ENCODE assay signal across 8 cellular contexts in the genomic region with DNA sequence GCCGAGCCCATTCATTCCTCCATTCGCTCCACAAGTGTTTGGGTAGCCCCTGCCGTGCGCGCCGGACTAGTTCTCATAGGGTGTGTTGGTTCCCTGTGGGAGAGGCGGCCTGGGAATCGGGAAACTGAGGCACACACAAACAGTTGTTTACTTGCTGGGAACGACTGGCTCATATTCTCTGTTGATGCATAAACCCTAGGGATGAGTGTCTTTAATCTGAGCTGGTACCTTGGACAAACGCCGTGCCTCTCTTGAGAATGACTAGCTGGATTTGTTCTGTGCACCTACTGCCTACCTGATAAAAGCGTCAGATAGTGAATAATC. TPM values are rescaled to one million over a fixed set of nuclear protein-coding genes. Genes with fewer than 3 reads are reported as not detected.
A peak's percentile ranks its signal among the peaks of the same experiment; 100 is the strongest.
DNase-seq lines count a peak whose midpoint lies in the region; ATAC-seq and TF ChIP-seq lines count a peak whose summit lies in the region.

No MANE protein-coding gene starts in this region.

- H4K5ac ChIP-seq in H9 (ENCODE audit: insufficient read length, low read depth, low read length) = no peak overlapping the region

- intact Hi-C loops in left ventricle myocardium superior (cut with micrococcal nuclease) = no loop called here

- no peaks in the 10 kb centered on the region for H3F3A ChIP-seq in smooth muscle cell (ENCODE audit: low read depth)

- H3K4ac ChIP-seq in H9 (ENCODE audit: low read depth, low read length) = no peak overlapping the region

- no peaks in the 10 kb centered on the region for H3K9me3 ChIP-seq in smooth muscle cell (replicated peaks; ENCODE audit: low read depth)
- H3K9me3 ChIP-seq in H9 (ENCODE audit: control insufficient read depth, low read depth, low read length) = no peaks in the 10 kb centered on the region

- H3K23ac ChIP-seq in H9 (ENCODE audit: insufficient read length, low read depth, low read length) = no peak overlapping the region

- H3K27ac Mint-ChIP-seq in activated naive CD8-positive, alpha-beta T cell = peak overlapping the region; percentile 92
- no peak overlapping the region for H3K27ac Mint-ChIP-seq in H9

- H3K14ac ChIP-seq in H9 (ENCODE audit: insufficient read depth, low read length) = no peak overlapping the region

- H3K4me2 ChIP-seq in smooth muscle cell (peak overlapping the region; percentile 84), H9 (ENCODE audit: insufficient read depth, insufficient read length, low read length) (no peak overlapping the region)

- H3K79me2 ChIP-seq in smooth muscle cell (ENCODE audit: low read depth) (no peaks in the 10 kb centered on the region), H9 (ENCODE audit: insufficient read depth, low read length) (no peaks in the 10 kb centered on the region)

- H3K27me3 ChIP-seq in smooth muscle cell (ENCODE audit: low read depth) (no peaks in the 10 kb centered on the region), H9 (ENCODE audit: insufficient read depth, low read length) (no peaks in the 10 kb centered on the region)

- H3K79me1 ChIP-seq in H9 (ENCODE audit: insufficient read depth, low read depth, low read length, poor library complexity, severe bottlenecking) = no peaks in the 10 kb centered on the region

- H3K4me1 ChIP-seq in smooth muscle cell (ENCODE audit: low read depth) (no peaks in the 10 kb centered on the region), H9 (ENCODE audit: insufficient read depth, low read length) (no peaks in the 10 kb centered on the region)

- H2BK5ac ChIP-seq in H9 (ENCODE audit: insufficient read length, low read length) = no peak overlapping the region

- DNase-seq in GM12865 (ENCODE audit: low read depth) = no peak
- DNase-seq in left ventricle myocardium superior = no peak
- no peak for DNase-seq in smooth muscle cell (lab: John Stamatoyannopoulos, UW; ENCODE audit: unreplicated experiment)
- DNase-seq in stimulated activated CD4-positive, alpha-beta T cell treated with anti-CD3 and anti-CD28 coated beads, Interleukin-4, amount 100 ng/mL, for 24 hours = no peak
- no peak for DNase-seq in SHP77 treated with DMSO at 0.1 percent for 48 hours (lab: John Stamatoyannopoulos, UW)
- DNase-seq in amniotic stem cell (lab: John Stamatoyannopoulos, UW) = no peak
- DNase-seq in H9 = no peak

- TF ChIP-seq CTCF in GM12865 (IDR thresholded peaks at IDR 0.05; ENCODE audit: insufficient read depth, low read depth, low read length, missing control alignments) (no peak), smooth muscle cell (IDR thresholded peaks at IDR 0.05; ENCODE audit: borderline replicate concordance, insufficient read depth, poor library complexity, severe bottlenecking) (no peak), H9 (conservative IDR thresholded peaks at IDR 0.05) (no peak)

- peaks cover 3% of the 10 kb centered on the region for H3K36me3 Mint-ChIP-seq in activated naive CD8-positive, alpha-beta T cell
- H3K36me3 Mint-ChIP-seq in H9 (ENCODE audit: insufficient read depth in 1 of 3, low read depth in 3 of 3) = no peaks in the 10 kb centered on the region

- H3K18ac ChIP-seq in H9 (ENCODE audit: insufficient read length, low read depth, low read length) = no peak overlapping the region

- H3K9ac ChIP-seq in smooth muscle cell (ENCODE audit: low read depth) (no peak overlapping the region), H9 (ENCODE audit: extremely low read depth, insufficient read length, low read length) (no peak overlapping the region)

- H4K20me1 ChIP-seq in smooth muscle cell (ENCODE audit: low read depth) (no peaks in the 10 kb centered on the region), H9 (ENCODE audit: control insufficient read depth, insufficient read depth, insufficient read length) (no peaks in the 10 kb centered on the region)

- H3K4me3 Mint-ChIP-seq in activated naive CD8-positive, alpha-beta T cell = peak overlapping the region; percentile 89
- no peak overlapping the region for H3K4me3 Mint-ChIP-seq in H9

- no peak overlapping the region for H3T11ph ChIP-seq in H9 (ENCODE audit: low read length)

- 80% methylated on average over 11 of the region's 12 CpGs for WGBS in smooth muscle cell (ENCODE audit: low lambda C conversion rate)
- WGBS in H9 (ENCODE audit: extremely low coverage, insufficient read length, low lambda C conversion rate) = no CpG with 5 or more reads among the region's 12 CpGs

- H2BK120ac ChIP-seq in H9 (ENCODE audit: low read depth, low read length, poor library complexity, severe bottlenecking) = no peak overlapping the region

- H4K91ac ChIP-seq in H9 (ENCODE audit: insufficient read length, low read depth, low read length) = no peak overlapping the region

- H4K8ac ChIP-seq in H9 (replicated peaks; ENCODE audit: insufficient read length, low read depth, low read length) = no peak overlapping the region

- H3K4me3 ChIP-seq in GM12865 (ENCODE audit: low read depth, low read length) (peak overlapping the region; percentile 79), smooth muscle cell (peak overlapping the region; percentile 47)

- H3K4me1 Mint-ChIP-seq in activated naive CD8-positive, alpha-beta T cell (ENCODE audit: low read depth) = peaks cover 32% of the 10 kb centered on the region
- H3K4me1 Mint-ChIP-seq in H9 = 0 out of 4 replicates have a peak, but pooled peaks cover 2% of the 10 kb centered on the region in 2 experiments

- H3K23me2 ChIP-seq in H9 (ENCODE audit: insufficient read length, low read depth, low read length, poor library complexity, severe bottlenecking) = peaks cover 4% of the 10 kb centered on the region

- no peak overlapping the region for H3K56ac ChIP-seq in H9 (ENCODE audit: insufficient read length, low read depth, low read length)

- H3K9me3 Mint-ChIP-seq in activated naive CD8-positive, alpha-beta T cell (ENCODE audit: low read depth) = no peaks in the 10 kb centered on the region
- no peaks in the 10 kb centered on the region for H3K9me3 Mint-ChIP-seq in H9

- no peak overlapping the region for H2BK20ac ChIP-seq in H9 (ENCODE audit: low read depth, low read length, poor library complexity, severe bottlenecking)

- peak; percentile 1 for ATAC-seq in left ventricle myocardium superior

- no peaks in the 10 kb centered on the region for H3K36me3 ChIP-seq in smooth muscle cell (ENCODE audit: low read depth)

- H2BK15ac ChIP-seq in H9 (ENCODE audit: low read depth, low read length) = no peak overlapping the region

- no peaks in the 10 kb centered on the region for H3K27me3 Mint-ChIP-seq in activated naive CD8-positive, alpha-beta T cell
- no peaks in the 10 kb centered on the region; the same call in 1 of the 2 replicates for H3K27me3 Mint-ChIP-seq in H9 (ENCODE audit: low read depth)

- H2AFZ ChIP-seq in smooth muscle cell (ENCODE audit: low read depth) = peak overlapping the region; percentile 76
- H2AFZ ChIP-seq in H9 (ENCODE audit: low read length) = no peak overlapping the region

- no peak overlapping the region for H2BK12ac ChIP-seq in H9 (ENCODE audit: insufficient read length, low read depth, low read length)

- no peak overlapping the region for H3K27ac ChIP-seq in smooth muscle cell (ENCODE audit: low read depth)
- H3K27ac ChIP-seq in H9 (ENCODE audit: insufficient read length, low read depth, low read length) = no peak overlapping the region

- H2AK5ac ChIP-seq in H9 (ENCODE audit: insufficient read length, low read length) = no peak overlapping the region

RNA-seq across cellular contexts. Expression of a gene that starts 0.7 kb away (rescaled TPM):
- total RNA-seq in left ventricle myocardium superior = 85.9 TPM
- 2.7 and 3.2 TPM in 2 replicates for total RNA-seq in smooth muscle cell
- 4.0 and 5.8 TPM in 2 replicates for polyA plus RNA-seq in smooth muscle cell
- 0.13 and 0.35 TPM in 2 replicates for total RNA-seq in H9 (2021)

RNA-seq across cellular contexts. Expression of a gene that starts 30.7 kb away (rescaled TPM):
- total RNA-seq in left ventricle myocardium superior (0.05 TPM), smooth muscle cell (under 0.01 TPM in 1 of 2 replicates, not detected in the other), H9 (2021) (2.2 and 3.2 TPM in 2 replicates)
- 0.22 TPM in 1 of 2 replicates, not detected in the other for polyA plus RNA-seq in smooth muscle cell

RNA-seq across cellular contexts. Expression of a gene that starts 34.3 kb away (rescaled TPM):
- 27.5 TPM for total RNA-seq in left ventricle myocardium superior
- total RNA-seq in smooth muscle cell = 63.6 and 67.4 TPM in 2 replicates
- 64.5 and 72.9 TPM in 2 replicates for polyA plus RNA-seq in smooth muscle cell
- 43.8 and 45.6 TPM in 2 replicates for total RNA-seq in H9 (2021)

Comparison
In these comparisons a context has a peak if more than half of its experiments do, and no peak if none do; other contexts are left out.
1. RNA of a gene that starts 0.7 kb away (total RNA-seq): 85.9 TPM in left ventricle myocardium superior (single experiment); 2.7 to 3.2 TPM in smooth muscle cell and 0.13 to 0.35 TPM in H9; every median in the first group is over 10 times any median in the second.